ENCODE assay signal across 1 cellular context in the genomic region with DNA sequence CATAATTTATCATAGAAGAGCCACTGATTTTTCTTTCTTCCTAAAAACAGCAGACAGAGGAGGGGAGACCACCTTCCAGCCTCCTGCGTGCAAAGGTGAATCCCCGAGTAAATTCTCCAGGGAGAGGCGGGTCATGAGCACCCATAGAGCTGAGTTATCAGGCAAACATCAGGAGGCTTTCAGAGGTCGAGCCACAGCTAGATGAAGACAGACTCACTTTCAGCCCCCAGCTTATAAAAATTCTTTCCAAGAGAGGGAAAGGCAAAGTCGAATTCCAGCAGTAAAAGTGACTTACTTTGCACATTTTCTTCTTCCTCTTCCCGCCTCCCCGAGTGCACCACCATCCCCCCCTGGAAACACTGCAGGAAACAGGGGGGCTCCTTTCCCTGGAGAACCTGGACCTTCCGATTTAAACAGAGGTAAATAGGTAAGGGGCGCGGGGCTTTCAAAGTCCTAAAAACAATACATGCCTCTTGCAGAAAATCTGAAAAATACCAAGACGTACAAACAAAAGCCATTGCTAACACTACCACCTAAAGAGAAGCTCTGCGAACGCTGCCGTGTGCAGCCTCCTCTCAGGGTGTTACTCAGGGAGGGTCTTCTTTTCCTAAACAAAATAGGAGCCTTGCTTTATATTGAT.
TF ChIP-seq lines count a peak whose summit lies in the region.

No MANE protein-coding gene starts in this region.

TF ChIP-seq in K562, 482 proteins besides CTCF, POLR2A, EP300 and RAD21 (continued from another document):
- no peak for TF ChIP-seq ZNF407 (IDR thresholded peaks at IDR 0.05; ENCODE audit: low read depth)
- TF ChIP-seq MAZ (CRISPR knock-in tag; conservative IDR thresholded peaks at IDR 0.05 in 1 of 2, IDR thresholded peaks at IDR 0.05 in 1 of 2), result no peak
- no peak for TF ChIP-seq HMBOX1 (IDR thresholded peaks at IDR 0.05)
- TF ChIP-seq ZEB2 (IDR thresholded peaks at IDR 0.05), result no peak
- TF ChIP-seq GATA2 (CRISPR knock-in tag; IDR thresholded peaks at IDR 0.05), result no peak
- no peak for TF ChIP-seq TCF3 (CRISPR knock-in tag; IDR thresholded peaks at IDR 0.05)
- TF ChIP-seq RNF219 (CRISPR knock-in tag; IDR thresholded peaks at IDR 0.05), result no peak
- TF ChIP-seq RBFOX2 (IDR thresholded peaks at IDR 0.05; ENCODE audit: low read depth, low read length), result no peak
- TF ChIP-seq, protein P1, sequence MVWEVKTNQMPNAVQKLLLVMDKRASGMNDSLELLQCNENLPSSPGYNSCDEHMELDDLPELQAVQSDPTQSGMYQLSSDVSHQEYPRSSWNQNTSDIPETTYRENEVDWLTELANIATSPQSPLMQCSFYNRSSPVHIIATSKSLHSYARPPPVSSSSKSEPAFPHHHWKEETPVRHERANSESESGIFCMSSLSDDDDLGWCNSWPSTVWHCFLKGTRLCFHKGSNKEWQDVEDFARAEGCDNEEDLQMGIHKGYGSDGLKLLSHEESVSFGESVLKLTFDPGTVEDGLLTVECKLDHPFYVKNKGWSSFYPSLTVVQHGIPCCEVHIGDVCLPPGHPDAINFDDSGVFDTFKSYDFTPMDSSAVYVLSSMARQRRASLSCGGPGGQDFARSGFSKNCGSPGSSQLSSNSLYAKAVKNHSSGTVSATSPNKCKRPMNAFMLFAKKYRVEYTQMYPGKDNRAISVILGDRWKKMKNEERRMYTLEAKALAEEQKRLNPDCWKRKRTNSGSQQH (CRISPR knock-in tag; IDR thresholded peaks at IDR 0.05), result no peak
- no peak for TF ChIP-seq RCOR1 (IDR thresholded peaks at IDR 0.05; ENCODE audit: borderline replicate concordance in 1 of 2, low read depth in 2 of 2, low read length in 2 of 2)
- TF ChIP-seq MYC (IDR thresholded peaks at IDR 0.05; ENCODE audit: low read depth, low read length), result no peak
- no peak for TF ChIP-seq MYC (CRISPR knock-in tag; IDR thresholded peaks at IDR 0.05; ENCODE audit: borderline replicate concordance, low read depth)
- no peak for TF ChIP-seq CSDE1 (IDR thresholded peaks at IDR 0.05)
- TF ChIP-seq BRF2 (IDR thresholded peaks at IDR 0.05; ENCODE audit: borderline replicate concordance, insufficient read depth, insufficient read length), result no peak
- TF ChIP-seq MEF2A (IDR thresholded peaks at IDR 0.05; ENCODE audit: control insufficient read depth, low read depth, low read length), result no peak
- no peak for TF ChIP-seq RFX1 (IDR thresholded peaks at IDR 0.05)
- TF ChIP-seq SREBF1 (IDR thresholded peaks at IDR 0.05; ENCODE audit: borderline replicate concordance, low read depth, low read length), result no peak
- no peak for TF ChIP-seq AFF1 (IDR thresholded peaks at IDR 0.05; ENCODE audit: low read depth in 1 of 2, partially characterized antibody in 2 of 2)
